ENCODE assay signal across 2 cellular contexts in genomic region chr1:63122051-63122450, GRCh38.
TF ChIP-seq lines count a peak whose summit lies in the region.

No MANE protein-coding gene starts in this region.

TF ChIP-seq in SK-N-SH, 30 proteins besides CTCF, POLR2A, EP300 and RAD21 (continued from another document):
- TF ChIP-seq USF2 (IDR thresholded peaks at IDR 0.05; ENCODE audit: borderline replicate concordance, low read depth, low read length) (no peak), GABPA (IDR thresholded peaks at IDR 0.05; ENCODE audit: low read depth) (no peak), SIN3A (IDR thresholded peaks at IDR 0.05; ENCODE audit: borderline replicate concordance, low read depth, low read length) (no peak)

TF ChIP-seq in HepG2, 621 proteins besides CTCF, POLR2A, EP300 and RAD21 (continued from another document):
- no peak for TF ChIP-seq CREB3 (CRISPR knock-in tag; IDR thresholded peaks at IDR 0.05)
- no peak for TF ChIP-seq ARID5B (CRISPR knock-in tag; IDR thresholded peaks at IDR 0.05)
- no peak for TF ChIP-seq ZNF720 (CRISPR knock-in tag; IDR thresholded peaks at IDR 0.05)
